Comparison of ENCODE assay signal across 8 cellular contexts in genomic region chr19:12139885-12140544, GRCh38. TPM values are rescaled to one million over a fixed set of nuclear protein-coding genes. Genes with fewer than 3 reads are reported as not detected.
DNase-seq lines count a peak whose midpoint lies in the region; FAIRE-seq lines count a peak whose summit lies in the region.

Gene ZNF20 (minus strand): TSS chr19:12140350. CDS start chr19:12140182, 168 bp downstream.

- peak within 1 kb of the TSS; percentile 83 for H3K27ac ChIP-seq in neuronal stem cell (replicated peaks; ENCODE audit: low read length)

- peak within 1 kb of the TSS; percentile 58 for H3K4ac ChIP-seq in neuronal stem cell (ENCODE audit: low read length)

- H3K4me2 ChIP-seq in neuronal stem cell (ENCODE audit: insufficient read depth, low read length, poor library complexity, severe bottlenecking), result peak within 1 kb of the TSS; percentile 50

- H3K4me1 ChIP-seq in neuronal stem cell (ENCODE audit: control insufficient read depth in 2 of 2, insufficient read depth in 1 of 2, low read depth in 1 of 2, low read length in 2 of 2), result peaks cover 7 to 8% of the 10 kb centered on the region in 2 donors

- no peaks in the 10 kb centered on the region for H3K27me3 ChIP-seq in MG63
- H3K27me3 ChIP-seq in neuronal stem cell (ENCODE audit: control insufficient read depth in 3 of 3, insufficient read depth in 3 of 3, low read depth in 1 of 3, low read length in 3 of 3), result no peaks in the 10 kb centered on the region

- H2BK15ac ChIP-seq in neuronal stem cell (ENCODE audit: low read length), result no peak within 1 kb of the TSS

- peak within 1 kb of the TSS; percentile 96 for H3K18ac ChIP-seq in neuronal stem cell (ENCODE audit: low read length)

- peak; percentile 34 for FAIRE-seq in frontal cortex (lab: Jason Lieb, UNC)

- WGBS in neuronal stem cell (ENCODE audit: extremely low coverage in 2 of 2, insufficient read length in 2 of 2, insufficient replicate concordance in 1 of 2), 2 donors, result no CpG with 5 or more reads among the region's 49 CpGs

- peaks cover 62% of the 10 kb centered on the region for H3K36me3 ChIP-seq in MG63
- peaks cover 30 to 80% of the 10 kb centered on the region in 2 donors for H3K36me3 ChIP-seq in neuronal stem cell (replicated peaks in 1 of 2; ENCODE audit: control insufficient read depth in 2 of 2, insufficient read depth in 2 of 2, low read length in 2 of 2)

- DNase-seq in EH (ENCODE audit: low read depth) (peak; percentile 93), H4 (ENCODE audit: low spot score) (peak; percentile 83), MG63 (peak; percentile 98), SHP77 treated with DMSO at 0.1 percent for 48 hours (lab: John Stamatoyannopoulos, UW) (peak; percentile 80), frontal cortex (ENCODE audit: low spot score in 2 of 2) (peak; percentile 95 to 97), neuronal stem cell (ENCODE audit: low spot score) (peak; percentile 91), stromal cell of bone marrow (ENCODE audit: low read depth) (peak; percentile 89)
- peak; percentile 55 to 78 (median 66) for DNase-seq in activated naive CD4-positive, alpha-beta T cell (lab: John Stamatoyannopoulos, UW)

- peak within 1 kb of the TSS; percentile 58 for H2AK5ac ChIP-seq in neuronal stem cell (ENCODE audit: low read depth, low read length)

- H3K9ac ChIP-seq in neuronal stem cell (ENCODE audit: low read depth, low read length, poor library complexity), result peak within 1 kb of the TSS; percentile 87

- no peak within 1 kb of the TSS for H2BK120ac ChIP-seq in neuronal stem cell (ENCODE audit: low read depth, low read length)

- H3K4me3 ChIP-seq in MG63 (peak within 1 kb of the TSS; percentile 93), neuronal stem cell (ENCODE audit: low read length in 2 of 2) (peak within 1 kb of the TSS; percentile 87)

- H3K9me3 ChIP-seq in MG63 (peaks cover 40% of the 10 kb centered on the region), neuronal stem cell (replicated peaks in 1 of 2; ENCODE audit: control insufficient read depth in 2 of 2, insufficient read depth in 1 of 2, low read depth in 1 of 2, low read length in 2 of 2) (peaks cover 26 to 65% of the 10 kb centered on the region in 2 donors)

- peak within 1 kb of the TSS; percentile 21 for H2BK5ac ChIP-seq in neuronal stem cell (ENCODE audit: low read length)

- H3K79me1 ChIP-seq in neuronal stem cell (ENCODE audit: low read depth, low read length), result no peaks in the 10 kb centered on the region

- peak within 1 kb of the TSS; percentile 90 for H2AFZ ChIP-seq in neuronal stem cell (ENCODE audit: low read length)

- H4K8ac ChIP-seq in neuronal stem cell (ENCODE audit: low read depth, low read length), result no peak within 1 kb of the TSS

- no peak within 1 kb of the TSS for H2BK12ac ChIP-seq in neuronal stem cell (ENCODE audit: low read length)

- H3K14ac ChIP-seq in neuronal stem cell (ENCODE audit: low read length), result no peak within 1 kb of the TSS

- H3K23ac ChIP-seq in neuronal stem cell (ENCODE audit: low read depth, low read length, poor library complexity), result peak within 1 kb of the TSS; percentile 52

- no peak within 1 kb of the TSS for H4K91ac ChIP-seq in neuronal stem cell (ENCODE audit: low read depth, low read length, poor library complexity)

RNA-seq across cellular contexts. Expression of gene ZNF20, which starts in this region (rescaled TPM):
- 6.9 and 21.1 TPM in 2 replicates for total RNA-seq in H4 (2014; rRNA removed; shearing (Covaris generic))
- total RNA-seq in MG63 (2014; rRNA removed; shearing (Covaris generic); ENCODE audit: low replicate concordance), result 7.5 and 36.6 TPM in 2 replicates
- total RNA-seq in frontal cortex, result 6.1 TPM
- 8.0 TPM for polyA plus RNA-seq in neuronal stem cell (2013, experiment 1 of 2)
- polyA plus RNA-seq in neuronal stem cell (2013, experiment 2 of 2), result 7.8 TPM

Comparison
In these comparisons a context has a peak if more than half of its experiments do, and no peak if none do; other contexts are left out.
1. Peak in every context shown above with its lines: DNase-seq, H3K4me3 ChIP-seq and H3K27ac ChIP-seq.